Comparison of ENCODE assay signal across 8 cellular contexts in genomic region chr1:207831517-207832327, GRCh38.
DNase-seq lines count a peak whose midpoint lies in the region; ATAC-seq and TF ChIP-seq lines count a peak whose summit lies in the region.

No MANE protein-coding gene starts in this region.

- no peaks in the 10 kb centered on the region for H3K27me3 ChIP-seq in CD4-positive, alpha-beta memory T cell (ENCODE audit: insufficient read depth, low read length)
- H3K27me3 ChIP-seq in HL-60 (ENCODE audit: insufficient read depth, poor library complexity, severe bottlenecking) = no peaks in the 10 kb centered on the region

- H3K9me3 Mint-ChIP-seq in CD4-positive, alpha-beta memory T cell = no peaks in the 10 kb centered on the region

- H3K4me1 Mint-ChIP-seq in CD4-positive, alpha-beta memory T cell = peaks cover 72 to 95% (median 88%) of the 10 kb centered on the region in 4 donors

- H3K36me3 ChIP-seq in CD4-positive, alpha-beta memory T cell (ENCODE audit: insufficient read depth, low read length) = peaks cover 1% of the 10 kb centered on the region

- H3K27ac Mint-ChIP-seq in CD4-positive, alpha-beta memory T cell = peak overlapping the region; percentile 93 to 100 (median 97)

- intact Hi-C loops in CD4-positive, alpha-beta memory T cell (cut with micrococcal nuclease) = no loop called here

- H3K36me3 Mint-ChIP-seq in CD4-positive, alpha-beta memory T cell = peaks cover 3 to 25% of the 10 kb centered on the region in 2 donors

- H3K4me3 ChIP-seq in CD4-positive, alpha-beta memory T cell (ENCODE audit: low read length in 2 of 2) = no peak overlapping the region
- no peak overlapping the region for H3K4me3 ChIP-seq in HL-60 (replicated peaks; ENCODE audit: insufficient read depth, low read length)

- no peak for TF ChIP-seq CTCF in HL-60 (IDR thresholded peaks at IDR 0.05; ENCODE audit: insufficient read depth, low read length)

- H3K27me3 Mint-ChIP-seq in CD4-positive, alpha-beta memory T cell = no peaks in the 10 kb centered on the region

- ATAC-seq in GM21360 (IDR thresholded peaks at IDR 0.05; ENCODE audit: unreplicated experiment) = peak; percentile 75

- CTCF ChIA-PET in CD4-positive, alpha-beta memory T cell (lab: Charles Lee; ENCODE audit: partially characterized antibody) = interaction anchor here (1.1 to 15.6 kb wide), 8 partner anchors 8 to 131 kb away, joined by 3 to 494 read pairs (median 10); no protein-coding TSS in a partner anchor

- POLR2A ChIA-PET in CD4-positive, alpha-beta memory T cell (lab: Charles Lee; ENCODE audit: partially characterized antibody) = interaction anchor here (1.2 to 17.7 kb wide), 4 partner anchors 8 to 51 kb away, joined by 3 to 374 read pairs (median 12); no protein-coding TSS in a partner anchor

- peak overlapping the region; percentile 66 for H3K27ac ChIP-seq in CD4-positive, alpha-beta memory T cell (ENCODE audit: low read depth, low read length)
- H3K27ac ChIP-seq in HL-60 (replicated peaks) (peak overlapping the region; percentile 10; the same call in 1 of the 2 replicates), cingulate gyrus (ENCODE audit: low read depth, low read length) (peak overlapping the region; percentile 3)

- DNase-seq in CD4-positive, alpha-beta memory T cell = peak in 4 of 5 donors; percentile 36 to 75 (median 46)
- DNase-seq in HL-60 (ENCODE audit: low read depth in 1 of 2, low spot score in 1 of 2) = no peak
- DNase-seq in renal cortical epithelial cell (ENCODE audit: low read depth) = peak; percentile 59
- no peak for DNase-seq in NCI-H1436 (lab: John Stamatoyannopoulos, UW)
- DNase-seq in T-helper 9 cell = no peak
- no peak for DNase-seq in NCI-H2196 (lab: John Stamatoyannopoulos, UW; ENCODE audit: unreplicated experiment)

- peaks cover 97% of the 10 kb centered on the region for H3K4me1 ChIP-seq in CD4-positive, alpha-beta memory T cell (ENCODE audit: insufficient read depth, low read length)

- peak overlapping the region; percentile 69 to 91 (median 82) for H3K4me3 Mint-ChIP-seq in CD4-positive, alpha-beta memory T cell

- no peaks in the 10 kb centered on the region for H3K9me3 ChIP-seq in CD4-positive, alpha-beta memory T cell (ENCODE audit: control insufficient read depth in 1 of 2, low read length in 2 of 2)

Comparison
In these comparisons a context has a peak if more than half of its experiments do, and no peak if none do; other contexts are left out.
1. DNase-seq: peak in CD4-positive, alpha-beta memory T cell (4 of 5) and renal cortical epithelial cell (single experiment); none in HL-60 (0 of 2), NCI-H1436 (single experiment), T-helper 9 cell (single experiment) and NCI-H2196 (single experiment).
2. H3K27ac ChIP-seq: peak in every context shown above with its lines; median percentile 66 in CD4-positive, alpha-beta memory T cell; 10 in HL-60; 3 in cingulate gyrus.